1 cellular context compared by ENCODE assay signal in genomic region chr3:71444028-71444860, GRCh38.
TF ChIP-seq lines count a peak whose summit lies in the region.

No MANE protein-coding gene starts in this region.

TF ChIP-seq in liver, 16 proteins besides CTCF, POLR2A, EP300 and RAD21 (continued from another document):
- TF ChIP-seq REST (IDR thresholded peaks at IDR 0.05): no peak
